In the genomic region with DNA sequence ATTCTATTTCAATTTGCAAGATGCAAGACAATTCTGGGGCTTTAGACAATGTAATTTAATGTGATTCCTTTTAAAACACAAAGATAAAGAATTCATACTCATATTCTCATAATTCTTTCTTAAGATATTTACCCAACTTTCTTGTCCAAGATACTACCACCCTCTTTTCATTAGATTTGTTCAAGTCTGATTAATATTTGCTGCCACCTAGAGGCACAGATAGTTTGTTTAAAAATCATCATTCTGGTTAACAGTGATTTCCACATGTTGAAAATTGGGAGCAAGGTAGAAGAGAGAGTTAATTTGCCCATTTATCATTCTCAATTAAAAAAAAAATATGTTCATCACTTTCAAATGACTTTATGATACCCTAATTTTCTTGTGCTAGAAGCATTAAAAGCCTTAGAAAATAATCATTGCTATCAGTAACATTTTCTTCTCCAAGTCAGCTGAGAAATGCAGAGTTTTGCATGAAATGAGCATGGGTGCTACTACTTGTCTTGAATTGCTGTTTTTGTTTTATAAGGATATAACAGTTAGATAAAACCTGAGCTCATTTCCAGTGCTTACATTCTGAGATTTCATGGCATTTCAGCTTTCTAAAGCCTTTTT, we compare ENCODE assay signal across 1 cellular context.
TF ChIP-seq lines count a peak whose summit lies in the region.

No MANE protein-coding gene starts in this region.

TF ChIP-seq in HCT116, 20 proteins besides CTCF, POLR2A, EP300 and RAD21 (continued from another document):
- TF ChIP-seq ZBTB33 (IDR thresholded peaks at IDR 0.05; ENCODE audit: extremely low read depth, insufficient replicate concordance, low read length) (no peak), EZH2phosphoT487 (IDR thresholded peaks at IDR 0.05; ENCODE audit: borderline replicate concordance) (no peak), ATF3 (IDR thresholded peaks at IDR 0.05) (no peak), SIN3A (IDR thresholded peaks at IDR 0.05; ENCODE audit: low read depth) (no peak)
